Comparison of ENCODE assay signal across 1 cellular context in the genomic region with DNA sequence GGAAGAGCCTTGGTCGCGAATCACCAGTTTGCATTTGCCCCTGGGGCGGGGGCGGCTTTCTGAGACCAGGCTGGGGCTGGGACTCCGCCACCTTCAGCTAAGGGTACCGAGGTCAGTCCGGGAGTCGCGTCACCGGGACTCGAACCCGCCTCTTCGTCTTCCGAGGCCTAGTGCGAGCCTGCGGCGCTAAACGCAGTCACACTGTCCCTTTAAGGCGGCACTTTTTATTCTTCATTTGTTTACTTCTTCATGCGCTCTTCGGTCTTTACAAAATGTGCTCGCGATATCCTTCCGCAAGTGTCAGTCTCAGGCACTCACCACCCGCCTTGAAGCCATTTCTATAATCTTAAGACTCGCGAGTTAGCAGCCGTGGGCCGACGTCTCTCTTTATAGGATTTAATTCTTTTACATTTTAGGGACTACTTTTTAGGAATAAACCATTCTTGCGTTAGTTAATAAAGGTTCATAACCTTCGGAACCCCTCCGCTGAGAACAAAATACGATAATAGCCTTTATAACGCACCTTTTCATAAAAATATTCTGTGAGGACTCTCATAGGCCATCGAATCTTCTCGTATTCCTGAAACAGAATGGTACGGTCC.
TF ChIP-seq lines count a peak whose summit lies in the region.

No MANE protein-coding gene starts in this region.

TF ChIP-seq in GM12878, 131 proteins besides CTCF, POLR2A, EP300 and RAD21 (continues in another document):
- TF ChIP-seq SMAD5 (IDR thresholded peaks at IDR 0.05; ENCODE audit: low read depth) (no peak), STAT1 (conservative IDR thresholded peaks at IDR 0.05) (peak; percentile 93), NR2C1 (IDR thresholded peaks at IDR 0.05) (no peak), SUZ12 (IDR thresholded peaks at IDR 0.05; ENCODE audit: unreplicated experiment) (no peak), ZNF24 (IDR thresholded peaks at IDR 0.05) (no peak), POLR2AphosphoS5 (IDR thresholded peaks at IDR 0.05; ENCODE audit: low read length) (peak; percentile 2; the same call in 1 of the 2 replicates), WRNIP1 (IDR thresholded peaks at IDR 0.05; ENCODE audit: borderline replicate concordance, low read depth, low read length) (peak; percentile 69; the same call in 1 of the 2 replicates), POLR2AphosphoS2 (IDR thresholded peaks at IDR 0.05; ENCODE audit: low read depth, low read length) (peak; percentile 12; the same call in 1 of the 2 replicates), E4F1 (IDR thresholded peaks at IDR 0.05; ENCODE audit: borderline replicate concordance, partially characterized antibody) (peak; percentile 91), CHD4 (IDR thresholded peaks at IDR 0.05) (no peak), SREBF1 (IDR thresholded peaks at IDR 0.05; ENCODE audit: low read length) (peak; percentile 97), DPF2 (IDR thresholded peaks at IDR 0.05) (no peak; the same call in 1 of the 2 replicates), BMI1 (IDR thresholded peaks at IDR 0.05; ENCODE audit: borderline replicate concordance) (peak; percentile 60; the same call in 1 of the 2 replicates), SPI1 (IDR thresholded peaks at IDR 0.05; ENCODE audit: borderline replicate concordance, insufficient read depth, low read depth, low read length) (no peak), HDGF (IDR thresholded peaks at IDR 0.05) (no peak), IRF3 (IDR thresholded peaks at IDR 0.05) (no peak), ZNF384 (IDR thresholded peaks at IDR 0.05; ENCODE audit: borderline replicate concordance, low read depth, low read length) (no peak), YBX1 (IDR thresholded peaks at IDR 0.05) (no peak), MAX (IDR thresholded peaks at IDR 0.05; ENCODE audit: low read depth, low read length) (no peak), ZNF217 (IDR thresholded peaks at IDR 0.05) (no peak), NBN (IDR thresholded peaks at IDR 0.05) (peak; percentile 69), KLF5 (IDR thresholded peaks at IDR 0.05; ENCODE audit: partially characterized antibody) (peak; percentile 98), ZBTB4 (CRISPR knock-in tag; IDR thresholded peaks at IDR 0.05) (peak; percentile 67; the same call in 1 of the 2 replicates), TARDBP (IDR thresholded peaks at IDR 0.05; ENCODE audit: borderline replicate concordance) (peak; percentile 80; the same call in 1 of the 2 replicates), PML (IDR thresholded peaks at IDR 0.05; ENCODE audit: low read length) (no peak), IKZF2 (IDR thresholded peaks at IDR 0.05) (peak in 1 of 2 experiments; percentile 26; a peak in 1 of 4 replicates), ZBED1 (IDR thresholded peaks at IDR 0.05; ENCODE audit: borderline replicate concordance) (no peak; the same call in 1 of the 2 replicates)
- TF ChIP-seq, protein P1, sequence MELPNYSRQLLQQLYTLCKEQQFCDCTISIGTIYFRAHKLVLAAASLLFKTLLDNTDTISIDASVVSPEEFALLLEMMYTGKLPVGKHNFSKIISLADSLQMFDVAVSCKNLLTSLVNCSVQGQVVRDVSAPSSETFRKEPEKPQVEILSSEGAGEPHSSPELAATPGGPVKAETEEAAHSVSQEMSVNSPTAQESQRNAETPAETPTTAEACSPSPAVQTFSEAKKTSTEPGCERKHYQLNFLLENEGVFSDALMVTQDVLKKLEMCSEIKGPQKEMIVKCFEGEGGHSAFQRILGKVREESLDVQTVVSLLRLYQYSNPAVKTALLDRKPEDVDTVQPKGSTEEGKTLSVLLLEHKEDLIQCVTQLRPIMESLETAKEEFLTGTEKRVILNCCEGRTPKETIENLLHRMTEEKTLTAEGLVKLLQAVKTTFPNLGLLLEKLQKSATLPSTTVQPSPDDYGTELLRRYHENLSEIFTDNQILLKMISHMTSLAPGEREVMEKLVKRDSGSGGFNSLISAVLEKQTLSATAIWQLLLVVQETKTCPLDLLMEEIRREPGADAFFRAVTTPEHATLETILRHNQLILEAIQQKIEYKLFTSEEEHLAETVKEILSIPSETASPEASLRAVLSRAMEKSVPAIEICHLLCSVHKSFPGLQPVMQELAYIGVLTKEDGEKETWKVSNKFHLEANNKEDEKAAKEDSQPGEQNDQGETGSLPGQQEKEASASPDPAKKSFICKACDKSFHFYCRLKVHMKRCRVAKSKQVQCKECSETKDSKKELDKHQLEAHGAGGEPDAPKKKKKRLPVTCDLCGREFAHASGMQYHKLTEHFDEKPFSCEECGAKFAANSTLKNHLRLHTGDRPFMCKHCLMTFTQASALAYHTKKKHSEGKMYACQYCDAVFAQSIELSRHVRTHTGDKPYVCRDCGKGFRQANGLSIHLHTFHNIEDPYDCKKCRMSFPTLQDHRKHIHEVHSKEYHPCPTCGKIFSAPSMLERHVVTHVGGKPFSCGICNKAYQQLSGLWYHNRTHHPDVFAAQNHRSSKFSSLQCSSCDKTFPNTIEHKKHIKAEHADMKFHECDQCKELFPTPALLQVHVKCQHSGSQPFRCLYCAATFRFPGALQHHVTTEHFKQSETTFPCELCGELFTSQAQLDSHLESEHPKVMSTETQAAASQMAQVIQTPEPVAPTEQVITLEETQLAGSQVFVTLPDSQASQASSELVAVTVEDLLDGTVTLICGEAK (IDR thresholded peaks at IDR 0.05; ENCODE audit: borderline replicate concordance): peak; percentile 71; the same call in 1 of the 2 replicates
- TF ChIP-seq, protein P2, sequence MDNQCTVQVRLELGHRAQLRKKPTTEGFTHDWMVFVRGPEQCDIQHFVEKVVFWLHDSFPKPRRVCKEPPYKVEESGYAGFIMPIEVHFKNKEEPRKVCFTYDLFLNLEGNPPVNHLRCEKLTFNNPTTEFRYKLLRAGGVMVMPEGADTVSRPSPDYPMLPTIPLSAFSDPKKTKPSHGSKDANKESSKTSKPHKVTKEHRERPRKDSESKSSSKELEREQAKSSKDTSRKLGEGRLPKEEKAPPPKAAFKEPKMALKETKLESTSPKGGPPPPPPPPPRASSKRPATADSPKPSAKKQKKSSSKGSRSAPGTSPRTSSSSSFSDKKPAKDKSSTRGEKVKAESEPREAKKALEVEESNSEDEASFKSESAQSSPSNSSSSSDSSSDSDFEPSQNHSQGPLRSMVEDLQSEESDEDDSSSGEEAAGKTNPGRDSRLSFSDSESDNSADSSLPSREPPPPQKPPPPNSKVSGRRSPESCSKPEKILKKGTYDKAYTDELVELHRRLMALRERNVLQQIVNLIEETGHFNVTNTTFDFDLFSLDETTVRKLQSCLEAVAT (IDR thresholded peaks at IDR 0.05): peak; percentile 86
- TF ChIP-seq, protein P3, sequence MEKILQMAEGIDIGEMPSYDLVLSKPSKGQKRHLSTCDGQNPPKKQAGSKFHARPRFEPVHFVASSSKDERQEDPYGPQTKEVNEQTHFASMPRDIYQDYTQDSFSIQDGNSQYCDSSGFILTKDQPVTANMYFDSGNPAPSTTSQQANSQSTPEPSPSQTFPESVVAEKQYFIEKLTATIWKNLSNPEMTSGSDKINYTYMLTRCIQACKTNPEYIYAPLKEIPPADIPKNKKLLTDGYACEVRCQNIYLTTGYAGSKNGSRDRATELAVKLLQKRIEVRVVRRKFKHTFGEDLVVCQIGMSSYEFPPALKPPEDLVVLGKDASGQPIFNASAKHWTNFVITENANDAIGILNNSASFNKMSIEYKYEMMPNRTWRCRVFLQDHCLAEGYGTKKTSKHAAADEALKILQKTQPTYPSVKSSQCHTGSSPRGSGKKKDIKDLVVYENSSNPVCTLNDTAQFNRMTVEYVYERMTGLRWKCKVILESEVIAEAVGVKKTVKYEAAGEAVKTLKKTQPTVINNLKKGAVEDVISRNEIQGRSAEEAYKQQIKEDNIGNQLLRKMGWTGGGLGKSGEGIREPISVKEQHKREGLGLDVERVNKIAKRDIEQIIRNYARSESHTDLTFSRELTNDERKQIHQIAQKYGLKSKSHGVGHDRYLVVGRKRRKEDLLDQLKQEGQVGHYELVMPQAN (conservative IDR thresholded peaks at IDR 0.05): peak; percentile 74; the same call in 1 of the 2 replicates
- TF ChIP-seq, protein P4, sequence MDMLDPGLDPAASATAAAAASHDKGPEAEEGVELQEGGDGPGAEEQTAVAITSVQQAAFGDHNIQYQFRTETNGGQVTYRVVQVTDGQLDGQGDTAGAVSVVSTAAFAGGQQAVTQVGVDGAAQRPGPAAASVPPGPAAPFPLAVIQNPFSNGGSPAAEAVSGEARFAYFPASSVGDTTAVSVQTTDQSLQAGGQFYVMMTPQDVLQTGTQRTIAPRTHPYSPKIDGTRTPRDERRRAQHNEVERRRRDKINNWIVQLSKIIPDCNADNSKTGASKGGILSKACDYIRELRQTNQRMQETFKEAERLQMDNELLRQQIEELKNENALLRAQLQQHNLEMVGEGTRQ (IDR thresholded peaks at IDR 0.05; ENCODE audit: borderline replicate concordance, low read depth, low read length): no peak
- TF ChIP-seq, protein P5, sequence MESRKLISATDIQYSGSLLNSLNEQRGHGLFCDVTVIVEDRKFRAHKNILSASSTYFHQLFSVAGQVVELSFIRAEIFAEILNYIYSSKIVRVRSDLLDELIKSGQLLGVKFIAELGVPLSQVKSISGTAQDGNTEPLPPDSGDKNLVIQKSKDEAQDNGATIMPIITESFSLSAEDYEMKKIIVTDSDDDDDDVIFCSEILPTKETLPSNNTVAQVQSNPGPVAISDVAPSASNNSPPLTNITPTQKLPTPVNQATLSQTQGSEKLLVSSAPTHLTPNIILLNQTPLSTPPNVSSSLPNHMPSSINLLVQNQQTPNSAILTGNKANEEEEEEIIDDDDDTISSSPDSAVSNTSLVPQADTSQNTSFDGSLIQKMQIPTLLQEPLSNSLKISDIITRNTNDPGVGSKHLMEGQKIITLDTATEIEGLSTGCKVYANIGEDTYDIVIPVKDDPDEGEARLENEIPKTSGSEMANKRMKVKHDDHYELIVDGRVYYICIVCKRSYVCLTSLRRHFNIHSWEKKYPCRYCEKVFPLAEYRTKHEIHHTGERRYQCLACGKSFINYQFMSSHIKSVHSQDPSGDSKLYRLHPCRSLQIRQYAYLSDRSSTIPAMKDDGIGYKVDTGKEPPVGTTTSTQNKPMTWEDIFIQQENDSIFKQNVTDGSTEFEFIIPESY (IDR thresholded peaks at IDR 0.05): 0 out of 2 replicates have a peak, but pooled peaks have one; percentile 73
